Comparison of ENCODE assay signal across 2 cellular contexts in genomic region chr6:160427312-160428068, GRCh38.
TF ChIP-seq lines count a peak whose summit lies in the region.

No MANE protein-coding gene starts in this region.

TF ChIP-seq in liver, 16 proteins besides CTCF, POLR2A, EP300 and RAD21:
- TF ChIP-seq ZBTB33 (IDR thresholded peaks at IDR 0.05) (no peak), GABPA (IDR thresholded peaks at IDR 0.05 in 1 of 2, conservative IDR thresholded peaks at IDR 0.05 in 1 of 2) (no peak), SP1 (IDR thresholded peaks at IDR 0.05) (peak; percentile 91), JUND (IDR thresholded peaks at IDR 0.05) (peak; percentile 27 to 42), FOXA1 (IDR thresholded peaks at IDR 0.05) (peak; percentile 58), TAF1 (conservative IDR thresholded peaks at IDR 0.05) (no peak), REST (IDR thresholded peaks at IDR 0.05) (peak; percentile 41), HNF4A (conservative IDR thresholded peaks at IDR 0.05) (peak; percentile 86 to 88), FOXA2 (IDR thresholded peaks at IDR 0.05) (no peak), MAX (IDR thresholded peaks at IDR 0.05) (peak; percentile 46), YY1 (IDR thresholded peaks at IDR 0.05) (peak; percentile 29), NR2F2 (IDR thresholded peaks at IDR 0.05) (peak; percentile 95), RXRA (IDR thresholded peaks at IDR 0.05) (peak; percentile 96 to 97), HNF4G (IDR thresholded peaks at IDR 0.05) (peak; percentile 70), ATF3 (IDR thresholded peaks at IDR 0.05) (no peak), EGR1 (IDR thresholded peaks at IDR 0.05; ENCODE audit: low read depth in 2 of 2) (peak in 1 of 2 donors; percentile 19)
TF ChIP-seq in liver: peak in this region for 11.

TF ChIP-seq in HepG2, 621 proteins besides CTCF, POLR2A, EP300 and RAD21:
- TF ChIP-seq ZNF879 (CRISPR knock-in tag; IDR thresholded peaks at IDR 0.05) (no peak), MED1 (CRISPR knock-in tag; IDR thresholded peaks at IDR 0.05) (no peak), ZBTB34 (CRISPR knock-in tag; IDR thresholded peaks at IDR 0.05) (no peak), SOX5 (CRISPR knock-in tag; IDR thresholded peaks at IDR 0.05; ENCODE audit: borderline replicate concordance) (no peak), ZUFSP (CRISPR knock-in tag; IDR thresholded peaks at IDR 0.05; ENCODE audit: borderline replicate concordance) (no peak), ZNF614 (CRISPR knock-in tag; IDR thresholded peaks at IDR 0.05; ENCODE audit: borderline replicate concordance) (no peak), PATZ1 (CRISPR knock-in tag; IDR thresholded peaks at IDR 0.05) (no peak), MAZ (IDR thresholded peaks at IDR 0.05; ENCODE audit: borderline replicate concordance, low read depth, low read length) (no peak), MAZ (CRISPR knock-in tag; IDR thresholded peaks at IDR 0.05; ENCODE audit: low read depth) (no peak), ZBTB39 (CRISPR knock-in tag; IDR thresholded peaks at IDR 0.05) (no peak), HES4 (CRISPR knock-in tag; IDR thresholded peaks at IDR 0.05; ENCODE audit: borderline replicate concordance) (no peak), MLXIP (CRISPR knock-in tag; IDR thresholded peaks at IDR 0.05; ENCODE audit: borderline replicate concordance) (no peak), ZMYM4 (CRISPR knock-in tag; IDR thresholded peaks at IDR 0.05) (no peak), CBX1 (IDR thresholded peaks at IDR 0.05; ENCODE audit: low read depth) (no peak), KIAA2018 (CRISPR knock-in tag; IDR thresholded peaks at IDR 0.05; ENCODE audit: borderline replicate concordance) (no peak), ZBTB49 (CRISPR knock-in tag; IDR thresholded peaks at IDR 0.05; ENCODE audit: borderline replicate concordance) (no peak), ZFP91 (CRISPR knock-in tag; IDR thresholded peaks at IDR 0.05; ENCODE audit: borderline replicate concordance) (no peak)
TF ChIP-seq in HepG2: peak in this region for 0.
